In the genomic region with DNA sequence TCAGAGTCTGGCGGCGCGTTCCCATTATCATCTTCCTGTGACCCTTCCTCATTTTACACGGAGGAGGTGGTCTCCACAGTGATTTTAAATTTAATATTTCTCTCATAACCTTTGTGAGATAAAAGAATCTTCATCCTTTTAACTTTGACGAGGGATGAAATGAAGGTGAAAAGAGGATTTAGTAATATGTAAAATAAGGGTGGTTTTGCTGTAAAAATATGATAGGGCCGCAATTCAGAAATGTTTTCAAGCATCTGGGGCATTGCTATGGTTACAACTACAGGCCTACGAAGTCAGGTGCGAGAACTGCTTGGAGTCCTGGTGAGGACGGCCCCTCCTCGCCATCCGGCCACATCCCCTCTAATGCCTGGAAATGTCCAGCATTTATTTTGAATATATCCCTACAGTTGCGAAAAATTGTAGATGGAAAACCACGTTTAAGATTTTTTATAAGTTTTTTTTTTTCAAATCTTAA, we compare ENCODE assay signal across 8 cellular contexts. TPM values are rescaled to one million over a fixed set of nuclear protein-coding genes. Genes with fewer than 3 reads are reported as not detected.
DNase-seq lines count a peak whose midpoint lies in the region; ATAC-seq, FAIRE-seq and TF ChIP-seq lines count a peak whose summit lies in the region.

No MANE protein-coding gene starts in this region.

- H2AFZ ChIP-seq in keratinocyte (ENCODE audit: control insufficient read depth, low read length): peak overlapping the region; percentile 79

- no peak for FAIRE-seq in keratinocyte (lab: Jason Lieb, UNC)

- no peaks in the 10 kb centered on the region for H3K9me3 ChIP-seq in keratinocyte (ENCODE audit: control insufficient read depth, low read depth, low read length)
- no peaks in the 10 kb centered on the region for H3K9me3 ChIP-seq in subcutaneous abdominal adipose tissue (ENCODE audit: control insufficient read depth in 5 of 5, low read length in 5 of 5)

- TF ChIP-seq CTCF in HL-60 (IDR thresholded peaks at IDR 0.05; ENCODE audit: insufficient read depth, low read length) (no peak), keratinocyte (optimal IDR thresholded peaks at IDR 0.05 in 1 of 3, IDR thresholded peaks at IDR 0.05 in 1 of 3, conservative IDR thresholded peaks at IDR 0.05 in 1 of 3; ENCODE audit: extremely low read depth in 1 of 3, insufficient read depth in 2 of 3, low read length in 3 of 3) (peak in 1 of 3 experiments; percentile 5)

- peak; percentile 27 for DNase-seq in AG20443 (ENCODE audit: low spot score)
- no peak for DNase-seq in HL-60 (ENCODE audit: low read depth in 1 of 2, low spot score in 1 of 2)
- no peak for DNase-seq in keratinocyte (ENCODE audit: low read depth, low spot score)
- DNase-seq in DMS153 (lab: John Stamatoyannopoulos, UW): no peak
- DNase-seq in activated CD8-positive, alpha-beta memory T cell treated with anti-CD3 and anti-CD28 coated beads, Interleukin-2, amount 50 U/mL, for 4 hours: no peak

- H3K4me3 ChIP-seq in HL-60 (replicated peaks; ENCODE audit: insufficient read depth, low read length) (peak overlapping the region; percentile 25; the same call in 1 of the 2 replicates), keratinocyte (ENCODE audit: control insufficient read depth in 2 of 3, extremely low read depth in 1 of 3, insufficient read depth in 2 of 3, low read depth in 1 of 3, low read length in 3 of 3) (peak overlapping the region; percentile 39 to 64 (median 51)), subcutaneous abdominal adipose tissue (ENCODE audit: low read depth in 1 of 5, low read length in 5 of 5) (peak overlapping the region; percentile 57 to 98 (median 74))

- no peaks in the 10 kb centered on the region for H3K27me3 ChIP-seq in HL-60 (ENCODE audit: insufficient read depth, poor library complexity, severe bottlenecking)
- H3K27me3 ChIP-seq in keratinocyte (ENCODE audit: control insufficient read depth, extremely low read depth, insufficient read depth, low read length): no peaks in the 10 kb centered on the region
- H3K27me3 ChIP-seq in subcutaneous abdominal adipose tissue (ENCODE audit: control insufficient read depth in 5 of 5, insufficient read depth in 4 of 5, low read length in 5 of 5): no peaks in the 10 kb centered on the region

- H3K9ac ChIP-seq in keratinocyte (ENCODE audit: control insufficient read depth, extremely low read depth, insufficient read depth, low read length) (peak overlapping the region; percentile 68), subcutaneous abdominal adipose tissue (ENCODE audit: low read length in 5 of 5) (peak overlapping the region; percentile 73 to 95 (median 86))

- peak overlapping the region; percentile 88 for H3K4me2 ChIP-seq in keratinocyte (ENCODE audit: control insufficient read depth, extremely low read depth, insufficient read depth, low read depth, low read length)

- peaks cover 24% of the 10 kb centered on the region for H3K4me1 ChIP-seq in keratinocyte (ENCODE audit: control insufficient read depth, extremely low read depth, insufficient read depth, low read length)
- H3K4me1 ChIP-seq in subcutaneous abdominal adipose tissue (ENCODE audit: control insufficient read depth in 5 of 5, insufficient read depth in 5 of 5, low read length in 5 of 5): peaks cover 0 to 36% (median 25%) of the 10 kb centered on the region in 5 donors

- H3K9me1 ChIP-seq in keratinocyte (ENCODE audit: control insufficient read depth, extremely low read depth, insufficient read depth, low read length): no peaks in the 10 kb centered on the region

- ATAC-seq in GM21737 (IDR thresholded peaks at IDR 0.05; ENCODE audit: unreplicated experiment): no peak

- peaks cover 42% of the 10 kb centered on the region for H3K79me2 ChIP-seq in keratinocyte (ENCODE audit: control insufficient read depth, insufficient read depth, low read length)

- H3K36me3 ChIP-seq in keratinocyte (ENCODE audit: control insufficient read depth in 2 of 2, extremely low read depth in 1 of 2, insufficient read depth in 2 of 2, low read length in 2 of 2) (no peaks in the 10 kb centered on the region), subcutaneous abdominal adipose tissue (ENCODE audit: control insufficient read depth in 5 of 5, insufficient read depth in 5 of 5, low read length in 5 of 5) (no peaks in the 10 kb centered on the region)

- peak overlapping the region; percentile 90 for H3K27ac ChIP-seq in HL-60 (replicated peaks)
- H3K27ac ChIP-seq in angular gyrus (ENCODE audit: low read depth, low read length): peak overlapping the region; percentile 89
- H3K27ac ChIP-seq in keratinocyte (ENCODE audit: control insufficient read depth, insufficient read depth, low read length): peak overlapping the region; percentile 73
- H3K27ac ChIP-seq in subcutaneous abdominal adipose tissue (ENCODE audit: low read depth, low read length): peak overlapping the region; percentile 80

- dilution Hi-C loops in keratinocyte (cut with MboI; ENCODE audit: extremely low pct_ligation_motif_present, low sequenced_read_pairs): no loop called here

- no peaks in the 10 kb centered on the region for H4K20me1 ChIP-seq in keratinocyte (ENCODE audit: control insufficient read depth, extremely low read depth, insufficient read depth, low read length)

RNA-seq across cellular contexts. Expression of gene RSBN1, which starts 0.4 kb away (rescaled TPM):
- 7.1 to 10.4 TPM (median 9.5 TPM) in 3 replicates for polyA plus RNA-seq in keratinocyte
- polyA plus RNA-seq in keratinocyte (2011; ENCODE audit: low read depth): 14.3 TPM
- polyA plus RNA-seq in keratinocyte (2011; cell fraction: cytosol; rRNA removed): 4.1 and 5.5 TPM in 2 replicates
- 7.8 and 11.9 TPM in 2 replicates for polyA plus RNA-seq in keratinocyte (2011; cell fraction: nucleus; rRNA removed)
- 7.0 and 7.2 TPM in 2 replicates for polyA plus RNA-seq in keratinocyte (2012; ENCODE audit: low replicate concordance)
- polyA minus RNA-seq in keratinocyte: 2.1 to 56.2 TPM (median 21.1 TPM) in 3 replicates
- polyA minus RNA-seq in keratinocyte (2011; cell fraction: cytosol; rRNA and poly(A)+ RNA removed): 8.4 TPM
- polyA minus RNA-seq in keratinocyte (2011; cell fraction: nucleus; rRNA and poly(A)+ RNA removed): 16.1 and 30.9 TPM in 2 replicates

RNA-seq across cellular contexts. Expression of gene PHTF1, which starts 53.4 kb away (rescaled TPM):
- polyA plus RNA-seq in keratinocyte: 4.4 to 6.8 TPM (median 5.1 TPM) in 3 replicates
- polyA plus RNA-seq in keratinocyte (2011; ENCODE audit: low read depth): 1.7 TPM
- polyA plus RNA-seq in keratinocyte (2011; cell fraction: cytosol; rRNA removed): 3.3 and 4.1 TPM in 2 replicates
- polyA plus RNA-seq in keratinocyte (2011; cell fraction: nucleus; rRNA removed): 5.5 and 5.8 TPM in 2 replicates
- polyA plus RNA-seq in keratinocyte (2012; ENCODE audit: low replicate concordance): 2.1 and 8.9 TPM in 2 replicates
- polyA minus RNA-seq in keratinocyte: 4.3 to 5.9 TPM (median 4.5 TPM) in 3 replicates
- polyA minus RNA-seq in keratinocyte (2011; cell fraction: cytosol; rRNA and poly(A)+ RNA removed): 5.4 TPM
- 8.0 and 9.9 TPM in 2 replicates for polyA minus RNA-seq in keratinocyte (2011; cell fraction: nucleus; rRNA and poly(A)+ RNA removed)

RNA-seq across cellular contexts. Expression of gene PTPN22, which starts 58.8 kb away (rescaled TPM):
- 0.07 to 0.39 TPM (median 0.23 TPM) in 3 replicates for polyA plus RNA-seq in keratinocyte
- not detected for polyA plus RNA-seq in keratinocyte (2011; ENCODE audit: low read depth)
- 0.09 and 0.13 TPM in 2 replicates for polyA plus RNA-seq in keratinocyte (2011; cell fraction: cytosol; rRNA removed)
- 0.20 and 0.27 TPM in 2 replicates for polyA plus RNA-seq in keratinocyte (2011; cell fraction: nucleus; rRNA removed)
- polyA plus RNA-seq in keratinocyte (2012; ENCODE audit: low replicate concordance): 0.17 TPM in 1 of 2 replicates, not detected in the other
- 0.26 to 0.43 TPM in 2 of 3 replicates, not detected in the other for polyA minus RNA-seq in keratinocyte
- polyA minus RNA-seq in keratinocyte (2011; cell fraction: cytosol; rRNA and poly(A)+ RNA removed): not detected
- polyA minus RNA-seq in keratinocyte (2011; cell fraction: nucleus; rRNA and poly(A)+ RNA removed): 0.63 TPM in 1 of 2 replicates, not detected in the other
